20 cellular contexts compared by ENCODE assay signal in genomic region chr7:112485766-112486165, GRCh38.
"Had no signal": no experiment of that assay in that cellular context is flagged by ENCODE, and none has a peak within 500 bp of the region (broad histone marks: within the 10 kb centered on the region; RNA-seq: fewer than 3 reads in every experiment).

No MANE protein-coding gene starts in this region.

- H3K27ac ChIP-seq: foreskin keratinocyte, thyroid gland had no signal

- H3K4me3 Mint-ChIP-seq: naive thymus-derived CD4-positive, alpha-beta T cell; nephron progenitor cell; stimulated activated naive B cell treated with anti-CD40 and anti-IgM and Interleukin-4, amounts not matched to agents 10 μg/mL and 1 μg/mL and 100 μg/mL, for 72 hours had no signal

- H3K4me1 ChIP-seq: uterus had no signal

- H3K27ac Mint-ChIP-seq: naive thymus-derived CD4-positive, alpha-beta T cell; nephron progenitor cell; stimulated activated naive B cell treated with anti-CD40 and anti-IgM and Interleukin-4, amounts not matched to agents 10 μg/mL and 1 μg/mL and 100 μg/mL, for 72 hours had no signal

- H3K36me3 ChIP-seq: upper lobe of left lung, uterus had no signal

- H3K4me1 Mint-ChIP-seq: stimulated activated naive B cell treated with anti-CD40 and anti-IgM and Interleukin-4, amounts not matched to agents 10 μg/mL and 1 μg/mL and 100 μg/mL, for 72 hours had no signal

- ATAC-seq: foreskin keratinocyte; left colon; left ventricle myocardium superior; naive thymus-derived CD4-positive, alpha-beta T cell; stimulated activated naive B cell treated with anti-CD40 and anti-IgM and Interleukin-4, amounts not matched to agents 10 μg/mL and 1 μg/mL and 100 μg/mL, for 72 hours had no signal

- H3K9me3 ChIP-seq: heart left ventricle, stomach, thyroid gland, upper lobe of left lung, uterus had no signal

- DNase-seq: cortex of kidney; dorsolateral prefrontal cortex; effector CD8-positive, alpha-beta T cell; foreskin keratinocyte; heart left ventricle; hippocampal formation; left colon; left ventricle myocardium superior; mesendoderm; naive thymus-derived CD4-positive, alpha-beta T cell; nephron progenitor cell; stimulated activated CD4-positive, alpha-beta T cell treated with anti-CD3 and anti-CD28 coated beads, Interleukin-2, amount 100 ng/mL, for 24 hours; stimulated activated CD4-positive, alpha-beta T cell treated with anti-CD3 and anti-CD28 coated beads, Interleukin-4, amount 100 ng/mL, for 4 hours; stimulated activated naive B cell treated with anti-CD40 and anti-IgM and Interleukin-4, amounts not matched to agents 10 μg/mL and 1 μg/mL and 100 μg/mL, for 72 hours; stomach; thyroid gland; uterus had no signal

- H3K4me3 ChIP-seq: dorsolateral prefrontal cortex, heart left ventricle, lung, skin epidermis, stomach, thyroid gland, upper lobe of left lung, uterus had no signal

- H3K27me3 Mint-ChIP-seq: naive thymus-derived CD4-positive, alpha-beta T cell; stimulated activated naive B cell treated with anti-CD40 and anti-IgM and Interleukin-4, amounts not matched to agents 10 μg/mL and 1 μg/mL and 100 μg/mL, for 72 hours had no signal

- H3K27me3 ChIP-seq: dorsolateral prefrontal cortex, foreskin keratinocyte, heart left ventricle, stomach, thyroid gland, upper lobe of left lung, uterus had no signal

- H3K9me3 Mint-ChIP-seq: naive thymus-derived CD4-positive, alpha-beta T cell; nephron progenitor cell; stimulated activated naive B cell treated with anti-CD40 and anti-IgM and Interleukin-4, amounts not matched to agents 10 μg/mL and 1 μg/mL and 100 μg/mL, for 72 hours had no signal
